In genomic region chr10:35127289-35127891, GRCh38 we compare ENCODE assay signal across 8 cellular contexts. TPM values are rescaled to one million over a fixed set of nuclear protein-coding genes. Genes with fewer than 3 reads are reported as not detected.
DNase-seq lines count a peak whose midpoint lies in the region; ATAC-seq lines count a peak whose summit lies in the region.

No MANE protein-coding gene starts in this region.

- H3K27ac ChIP-seq in ACC112 (ENCODE audit: low read depth, low read length) (peak overlapping the region; percentile 99), duodenal mucosa (ENCODE audit: low read depth, low read length) (peak overlapping the region; percentile 98)

- peak overlapping the region; percentile 95 for H3K27ac Mint-ChIP-seq in activated CD4-positive, alpha-beta memory T cell treated with anti-CD3 and anti-CD28 coated beads for 36 hours

- H3K9me3 Mint-ChIP-seq in activated CD4-positive, alpha-beta memory T cell treated with anti-CD3 and anti-CD28 coated beads for 36 hours: no peaks in the 10 kb centered on the region

- H3K4me3 ChIP-seq in ACC112 (ENCODE audit: low read depth, low read length) (peak overlapping the region; percentile 96), duodenal mucosa (ENCODE audit: low read depth in 1 of 2, low read length in 2 of 2) (peak overlapping the region; percentile 85 to 89)

- H3K9me3 ChIP-seq in duodenal mucosa (ENCODE audit: control insufficient read depth in 1 of 2, low read length in 2 of 2): no peaks in the 10 kb centered on the region

- peak overlapping the region; percentile 83 for H2AFZ ChIP-seq in ACC112 (ENCODE audit: low read length, unreplicated experiment)

- no peak for ATAC-seq in GM21619 (IDR thresholded peaks at IDR 0.05; ENCODE audit: unreplicated experiment)

- H3K36me3 Mint-ChIP-seq in activated CD4-positive, alpha-beta memory T cell treated with anti-CD3 and anti-CD28 coated beads for 36 hours: peaks cover 6% of the 10 kb centered on the region

- peak overlapping the region; percentile 86 for H3K4me3 Mint-ChIP-seq in activated CD4-positive, alpha-beta memory T cell treated with anti-CD3 and anti-CD28 coated beads for 36 hours

- intact Hi-C loops in activated CD4-positive, alpha-beta memory T cell treated with anti-CD3 and anti-CD28 coated beads for 36 hours (cut with micrococcal nuclease): loop anchor here (1.0 to 10.0 kb wide), 7 partner anchors 81 to 515 kb away; partner anchors contain the start of gene FZD8

- peaks cover 15% of the 10 kb centered on the region for H3K4me1 ChIP-seq in ACC112 (ENCODE audit: control insufficient read depth, insufficient read depth, low read length, unreplicated experiment)
- peaks cover 7 to 11% of the 10 kb centered on the region in 2 donors for H3K4me1 ChIP-seq in duodenal mucosa (ENCODE audit: control insufficient read depth in 1 of 2, insufficient read depth in 2 of 2, low read length in 2 of 2)

- H3K36me3 ChIP-seq in ACC112 (ENCODE audit: insufficient read depth, low read length) (no peaks in the 10 kb centered on the region), duodenal mucosa (ENCODE audit: control insufficient read depth in 1 of 2, insufficient read depth in 2 of 2, low read length in 2 of 2) (no peaks in the 10 kb centered on the region)

- H3K27me3 Mint-ChIP-seq in activated CD4-positive, alpha-beta memory T cell treated with anti-CD3 and anti-CD28 coated beads for 36 hours: no peaks in the 10 kb centered on the region

- CTCF ChIA-PET in activated CD4-positive, alpha-beta memory T cell treated with anti-CD3 and anti-CD28 coated beads for 36 hours (lab: Charles Lee): interaction anchor here (1.0 to 11.4 kb wide), 5 partner anchors 22 to 314 kb away, joined by 3 to 223 read pairs (median 27); no protein-coding TSS in a partner anchor

- H3K9ac ChIP-seq in duodenal mucosa (ENCODE audit: low read depth in 1 of 2, low read length in 2 of 2): peak overlapping the region; percentile 76 to 100

- DNase-seq in GM19238 (ENCODE audit: insufficient read length, low spot score) (peak; percentile 28), M059J (ENCODE audit: low read depth) (peak; percentile 50), lung microvascular endothelial cell (ENCODE audit: low read depth in 2 of 2) (peak; percentile 70 to 71)
- DNase-seq in activated CD4-positive, alpha-beta memory T cell treated with anti-CD3 and anti-CD28 coated beads for 36 hours: peak; percentile 73
- peak; percentile 30 to 56 (median 41) for DNase-seq in stimulated activated CD4-positive, alpha-beta T cell treated with anti-CD3 and anti-CD28 coated beads, TNF-alpha, amount 100 ng/mL, for 4 hours (ENCODE audit: low read depth in 3 of 3)

- peaks cover 30% of the 10 kb centered on the region for H3K79me2 ChIP-seq in ACC112 (ENCODE audit: control insufficient read depth, insufficient read depth, low read length, unreplicated experiment)

- H3K27me3 ChIP-seq in ACC112 (ENCODE audit: insufficient read depth, low read length) (no peaks in the 10 kb centered on the region), duodenal mucosa (ENCODE audit: control insufficient read depth in 1 of 2, insufficient read depth in 2 of 2, low read length in 2 of 2) (no peaks in the 10 kb centered on the region)

- peaks cover 55% of the 10 kb centered on the region for H3K4me1 Mint-ChIP-seq in activated CD4-positive, alpha-beta memory T cell treated with anti-CD3 and anti-CD28 coated beads for 36 hours (ENCODE audit: low read depth)

- POLR2A ChIA-PET in activated CD4-positive, alpha-beta memory T cell treated with anti-CD3 and anti-CD28 coated beads for 36 hours (lab: Charles Lee): interaction anchor here (0.7 to 3.8 kb wide), 10 partner anchors 15 to 213 kb away, joined by 3 to 154 read pairs (median 8); no protein-coding TSS in a partner anchor

RNA-seq across cellular contexts. Expression of gene CREM, which starts 0.7 kb away (rescaled TPM):
- 35.0 and 35.2 TPM in 2 replicates for total RNA-seq in M059J (2014; rRNA removed; shearing (Covaris generic))
- 100 to 1,000 TPM; 160 to 164 TPM for total RNA-seq in activated CD4-positive, alpha-beta memory T cell treated with anti-CD3 and anti-CD28 coated beads for 36 hours
- 64.7 and 78.4 TPM in 2 replicates for total RNA-seq in lung microvascular endothelial cell

RNA-seq across cellular contexts. Expression of gene CUL2, which starts 37.2 kb away (rescaled TPM):
- 15.2 and 22.4 TPM in 2 replicates for total RNA-seq in M059J (2014; rRNA removed; shearing (Covaris generic))
- total RNA-seq in activated CD4-positive, alpha-beta memory T cell treated with anti-CD3 and anti-CD28 coated beads for 36 hours: 10 to 100 TPM; 39.7 to 43.3 TPM
- 20.0 TPM in 2 replicates for total RNA-seq in lung microvascular endothelial cell
